ENCODE assay signal across 9 cellular contexts in genomic region chr7:12481722-12482121, GRCh38.
DNase-seq lines count a peak whose midpoint lies in the region; ATAC-seq and TF ChIP-seq lines count a peak whose summit lies in the region.
"Had no signal": no experiment of that assay in that cellular context is flagged by ENCODE, and none has a peak within 500 bp of the region (broad histone marks: within the 10 kb centered on the region; RNA-seq: fewer than 3 reads in every experiment).

No MANE protein-coding gene starts in this region.

- H3K4me1 Mint-ChIP-seq in activated CD4-positive, alpha-beta memory T cell treated with anti-CD3 and anti-CD28 coated beads, Interleukin-2, amount 10 ng/mL, durations not matched to agents 7 days and 5 days: peaks cover 8% of the 10 kb centered on the region

- H3K27ac ChIP-seq in Peyer's patch (no peak overlapping the region), esophagus muscularis mucosa (replicated peaks in 1 of 4) (no peak overlapping the region)

- TF ChIP-seq EP300 in esophagus muscularis mucosa (IDR thresholded peaks at IDR 0.05): no peak

- H3K27me3 ChIP-seq in BE2C (0 out of 2 replicates have a peak, but pooled peaks cover 2% of the 10 kb centered on the region), Peyer's patch (no peaks in the 10 kb centered on the region), esophagus muscularis mucosa (no peaks in the 10 kb centered on the region)

- H3K9me3 ChIP-seq in BE2C (no peaks in the 10 kb centered on the region), Peyer's patch (no peaks in the 10 kb centered on the region), esophagus muscularis mucosa (no peaks in the 10 kb centered on the region)

- TF ChIP-seq CTCF in BE2C (IDR thresholded peaks at IDR 0.05; ENCODE audit: low read depth, low read length): no peak
- TF ChIP-seq CTCF in Peyer's patch (IDR thresholded peaks at IDR 0.05): no peak
- no peak for TF ChIP-seq CTCF in esophagus muscularis mucosa (IDR thresholded peaks at IDR 0.05)

- no peak for DNase-seq in activated CD4-positive, alpha-beta memory T cell treated with anti-CD3 and anti-CD28 coated beads, Interleukin-2, amount 10 ng/mL, durations not matched to agents 7 days and 5 days
- DNase-seq in BE2C (no peak), Peyer's patch (no peak), esophagus muscularis mucosa (ENCODE audit: extremely low spot score) (no peak), AG20443 (ENCODE audit: low spot score) (no peak)
- DNase-seq: stimulated activated CD4-positive, alpha-beta T cell treated with anti-CD3 and anti-CD28 coated beads, Interleukin-2, amount 100 ng/mL, for 24 hours had no signal

- no peaks in the 10 kb centered on the region for H3K9me3 Mint-ChIP-seq in activated CD4-positive, alpha-beta memory T cell treated with anti-CD3 and anti-CD28 coated beads, Interleukin-2, amount 10 ng/mL, durations not matched to agents 7 days and 5 days

- H3K4me1 ChIP-seq in BE2C (no peaks in the 10 kb centered on the region), Peyer's patch (no peaks in the 10 kb centered on the region), esophagus muscularis mucosa (no peaks in the 10 kb centered on the region)

- no peaks in the 10 kb centered on the region for H3K36me3 Mint-ChIP-seq in activated CD4-positive, alpha-beta memory T cell treated with anti-CD3 and anti-CD28 coated beads, Interleukin-2, amount 10 ng/mL, durations not matched to agents 7 days and 5 days (ENCODE audit: low read depth)

- ATAC-seq in GM18508 (IDR thresholded peaks at IDR 0.05; ENCODE audit: insufficient read depth, unreplicated experiment): peak; percentile 97
- ATAC-seq in GM21381 (IDR thresholded peaks at IDR 0.05; ENCODE audit: unreplicated experiment): peak; percentile 94
- peak; percentile 92 for ATAC-seq in HG03066 (IDR thresholded peaks at IDR 0.05; ENCODE audit: low read depth, unreplicated experiment)

- POLR2A ChIA-PET in activated CD4-positive, alpha-beta memory T cell treated with anti-CD3 and anti-CD28 coated beads, Interleukin-2, amount 10 ng/mL, durations not matched to agents 7 days and 5 days (lab: Charles Lee): no interaction called here

- peak overlapping the region; percentile 28 for H3K4me3 Mint-ChIP-seq in activated CD4-positive, alpha-beta memory T cell treated with anti-CD3 and anti-CD28 coated beads, Interleukin-2, amount 10 ng/mL, durations not matched to agents 7 days and 5 days

- no peaks in the 10 kb centered on the region for H3K27me3 Mint-ChIP-seq in activated CD4-positive, alpha-beta memory T cell treated with anti-CD3 and anti-CD28 coated beads, Interleukin-2, amount 10 ng/mL, durations not matched to agents 7 days and 5 days

- TF ChIP-seq POLR2A in Peyer's patch (IDR thresholded peaks at IDR 0.05) (no peak), esophagus muscularis mucosa (IDR thresholded peaks at IDR 0.05; ENCODE audit: low read depth) (no peak)

- H3K4me3 ChIP-seq in BE2C (ENCODE audit: low read depth, low read length) (no peak overlapping the region), Peyer's patch (no peak overlapping the region), esophagus muscularis mucosa (no peak overlapping the region)

- no peaks in the 10 kb centered on the region for H3K36me3 ChIP-seq in BE2C
- H3K36me3 ChIP-seq in Peyer's patch: no peaks in the 10 kb centered on the region
- no peaks in the 10 kb centered on the region for H3K36me3 ChIP-seq in esophagus muscularis mucosa

- WGBS in esophagus muscularis mucosa: 47% methylated on average over 3 of the region's 3 CpGs

- no peak overlapping the region for H3K27ac Mint-ChIP-seq in activated CD4-positive, alpha-beta memory T cell treated with anti-CD3 and anti-CD28 coated beads, Interleukin-2, amount 10 ng/mL, durations not matched to agents 7 days and 5 days

- intact Hi-C loops in esophagus muscularis mucosa (cut with DNase I): no loop called here

- CTCF ChIA-PET in activated CD4-positive, alpha-beta memory T cell treated with anti-CD3 and anti-CD28 coated beads, Interleukin-2, amount 10 ng/mL, durations not matched to agents 7 days and 5 days (lab: Charles Lee): interaction anchor here (2.2 kb wide), 1 partner anchor 23 kb away, joined by 13 read pairs; no protein-coding TSS in a partner anchor
